Comparison of ENCODE assay signal across 22 cellular contexts in genomic region chr12:108228746-108229145, GRCh38.
"Had no signal": no experiment of that assay in that cellular context is flagged by ENCODE, and none has a peak within 500 bp of the region (broad histone marks: within the 10 kb centered on the region; RNA-seq: fewer than 3 reads in every experiment).

No MANE protein-coding gene starts in this region.

- H3K36me3 ChIP-seq: gastrocnemius medialis, left lung, neural progenitor cell, prostate gland, right atrium auricular region, tibial artery, upper lobe of left lung had no signal

- H3K4me1 ChIP-seq: gastrocnemius medialis, left lung, neural progenitor cell, parathyroid adenoma, prostate gland, right atrium auricular region, testis, upper lobe of left lung had no signal

- H3K79me2 ChIP-seq: parathyroid adenoma had no signal

- H3K27ac ChIP-seq: gastrocnemius medialis, left lung, neural progenitor cell, parathyroid adenoma, prostate gland, right atrium auricular region, testis, tibial artery, upper lobe of left lung had no signal

- DNase-seq: cortex of kidney; effector memory CD8-positive, alpha-beta T cell; gastrocnemius medialis; head of caudate nucleus; kidney; left lung; mesendoderm; midbrain; naive thymus-derived CD4-positive, alpha-beta T cell; stimulated activated CD4-positive, alpha-beta T cell treated with anti-CD3 and anti-CD28 coated beads, Interleukin-2, amount 100 ng/mL, for 24 hours; stimulated activated CD4-positive, alpha-beta T cell treated with anti-CD3 and anti-CD28 coated beads, Interleukin-4, amount 100 ng/mL, for 24 hours; stimulated activated naive CD8-positive, alpha-beta T cell treated with anti-CD3 and anti-CD28 coated beads, Interleukin-15, Interleukin-2, amounts not matched to agents 100 U/mL and 50 U/mL, for 24 hours; substantia nigra; testis; tibial artery; upper lobe of left lung had no signal

- H3K9ac ChIP-seq: neural progenitor cell, parathyroid adenoma had no signal

- H3K27me3 ChIP-seq: gastrocnemius medialis, neural progenitor cell, right atrium auricular region, testis, tibial artery, upper lobe of left lung had no signal

- ATAC-seq: effector memory CD8-positive, alpha-beta T cell; gastrocnemius medialis; left lung; naive thymus-derived CD4-positive, alpha-beta T cell; sciatic nerve; stimulated activated memory B cell treated with anti-CD40 and anti-IgM and Interleukin-4, amounts not matched to agents 10 μg/mL and 1 μg/mL and 100 μg/mL, for 72 hours; stimulated activated naive CD8-positive, alpha-beta T cell treated with anti-CD3 and anti-CD28 coated beads, Interleukin-15, Interleukin-2, amounts not matched to agents 100 U/mL and 50 U/mL, for 24 hours had no signal

- H3K4me2 ChIP-seq: neural progenitor cell had no signal

- H3K9me3 ChIP-seq: gastrocnemius medialis, left lung, prostate gland, right atrium auricular region, testis, tibial artery, upper lobe of left lung had no signal

- H3K4me3 ChIP-seq: gastrocnemius medialis, left lung, neural progenitor cell, prostate gland, right atrium auricular region, testis, tibial artery, upper lobe of left lung had no signal

- H2AFZ ChIP-seq: neural progenitor cell, parathyroid adenoma had no signal
